8 cellular contexts compared by ENCODE assay signal in the genomic region with DNA sequence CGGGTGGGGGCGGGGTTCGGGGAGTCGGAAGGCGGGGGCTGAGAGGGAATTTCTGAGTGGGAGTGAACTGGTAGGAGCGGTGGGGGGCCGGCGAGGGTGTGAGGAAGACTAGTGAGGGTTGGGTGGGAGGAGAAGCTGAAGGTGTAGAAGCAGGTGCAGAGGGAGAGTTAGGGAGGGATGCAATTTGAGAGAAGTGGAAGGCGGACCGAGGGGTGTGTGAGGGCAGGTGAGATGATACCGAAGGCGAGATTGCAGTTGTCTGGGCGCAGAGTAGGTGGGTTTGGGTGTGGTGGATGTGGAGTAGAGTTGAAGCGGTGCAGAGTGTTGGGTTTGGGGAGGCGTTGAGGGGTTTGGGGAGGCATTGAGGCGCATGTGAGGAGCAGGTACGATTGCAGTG. TPM values are rescaled to one million over a fixed set of nuclear protein-coding genes. Genes with fewer than 3 reads are reported as not detected.
A peak's percentile ranks its signal among the peaks of the same experiment; 100 is the strongest.
DNase-seq lines count a peak whose midpoint lies in the region; ATAC-seq and TF ChIP-seq lines count a peak whose summit lies in the region.

No MANE protein-coding gene starts in this region.

- H3K4me3 Mint-ChIP-seq in CD8-positive, alpha-beta memory T cell, result peak overlapping the region; percentile 87 to 97 (median 92)

- peaks cover 64 to 72% (median 67%) of the 10 kb centered on the region in 3 donors for H3K4me1 Mint-ChIP-seq in CD8-positive, alpha-beta memory T cell

- TF ChIP-seq CTCF in brain microvascular endothelial cell (IDR thresholded peaks at IDR 0.05; ENCODE audit: low read depth, low read length, missing control alignments), result no peak

- peaks cover 0 to 17% (median 3%) of the 10 kb centered on the region in 3 donors for H3K36me3 Mint-ChIP-seq in CD8-positive, alpha-beta memory T cell

- H3K4me3 ChIP-seq in CD8-positive, alpha-beta memory T cell (ENCODE audit: low read length), result peak overlapping the region; percentile 68
- H3K4me3 ChIP-seq in brain microvascular endothelial cell (ENCODE audit: low read depth, low read length) (peak overlapping the region; percentile 69), muscle layer of duodenum (ENCODE audit: low read depth in 1 of 2, low read length in 2 of 2) (peak overlapping the region; percentile 60 to 78)

- in situ Hi-C loops in brain microvascular endothelial cell (cut with HindIII; ENCODE audit: low pct_ligation_motif_present, low sequenced_read_pairs), result no loop called here

- no peaks in the 10 kb centered on the region for H3K36me3 ChIP-seq in CD8-positive, alpha-beta memory T cell (ENCODE audit: insufficient read depth, low read length)
- H3K36me3 ChIP-seq in brain microvascular endothelial cell (replicated peaks), result no peaks in the 10 kb centered on the region
- peaks cover 3 to 4% of the 10 kb centered on the region in 2 donors for H3K36me3 ChIP-seq in muscle layer of duodenum (ENCODE audit: control insufficient read depth in 1 of 2, insufficient read depth in 2 of 2, low read length in 2 of 2)

- peak overlapping the region; percentile 72 to 97 (median 92) for H3K27ac Mint-ChIP-seq in CD8-positive, alpha-beta memory T cell

- DNase-seq in CD8-positive, alpha-beta memory T cell, result no peak
- DNase-seq in brain microvascular endothelial cell (no peak), activated gamma-delta T cell treated with Interleukin-2 at 50 U/mL for 16 hours (no peak)
- no peak for DNase-seq in activated CD8-positive, alpha-beta memory T cell treated with anti-CD3 and anti-CD28 coated beads for 24 hours

- POLR2A ChIA-PET in CD8-positive, alpha-beta memory T cell (lab: Charles Lee), result interaction anchor here (0.6 to 1.5 kb wide), 4 partner anchors 120 to 1023 kb away, joined by 3 to 4 read pairs (median 4); partner anchors contain the start of gene VDAC2

- H3K27ac ChIP-seq in CD8-positive, alpha-beta memory T cell (ENCODE audit: low read depth, low read length), result peak overlapping the region; percentile 60
- H3K27ac ChIP-seq in brain microvascular endothelial cell, result no peak overlapping the region
- peak overlapping the region; percentile 25 for H3K27ac ChIP-seq in muscle layer of duodenum (ENCODE audit: low read length)

- H3K4me1 ChIP-seq in CD8-positive, alpha-beta memory T cell (ENCODE audit: insufficient read depth, low read length), result peaks cover 46% of the 10 kb centered on the region
- H3K4me1 ChIP-seq in muscle layer of duodenum (ENCODE audit: control insufficient read depth in 1 of 2, insufficient read depth in 2 of 2, low read length in 2 of 2), result peaks cover 0 to 21% of the 10 kb centered on the region in 2 donors

- CTCF ChIA-PET in CD8-positive, alpha-beta memory T cell (lab: Charles Lee), result no interaction called here

- ATAC-seq in HG03095 (IDR thresholded peaks at IDR 0.05; ENCODE audit: unreplicated experiment) (peak; percentile 1), HG03442 (IDR thresholded peaks at IDR 0.05; ENCODE audit: unreplicated experiment) (no peak), HG03097 (IDR thresholded peaks at IDR 0.05; ENCODE audit: low FRiP score, unreplicated experiment) (no peak)

- no peaks in the 10 kb centered on the region for H3K27me3 Mint-ChIP-seq in CD8-positive, alpha-beta memory T cell

- H3K27me3 ChIP-seq in CD8-positive, alpha-beta memory T cell (ENCODE audit: insufficient read depth, low read length, poor library complexity, severe bottlenecking), result no peaks in the 10 kb centered on the region
- no peaks in the 10 kb centered on the region for H3K27me3 ChIP-seq in brain microvascular endothelial cell (replicated peaks)
- no peaks in the 10 kb centered on the region for H3K27me3 ChIP-seq in muscle layer of duodenum (ENCODE audit: low read depth, low read length)

- H3K9me3 ChIP-seq in CD8-positive, alpha-beta memory T cell (ENCODE audit: low read length), result no peaks in the 10 kb centered on the region
- no peaks in the 10 kb centered on the region for H3K9me3 ChIP-seq in muscle layer of duodenum (ENCODE audit: control insufficient read depth in 1 of 2, low read length in 2 of 2)

- H3K9me3 Mint-ChIP-seq in CD8-positive, alpha-beta memory T cell, result no peaks in the 10 kb centered on the region

RNA-seq across cellular contexts. Expression of gene KAT6B, which starts 0.6 kb away (rescaled TPM):
- total RNA-seq in CD8-positive, alpha-beta memory T cell, result 10 to 100 TPM; 21.8 to 23.6 TPM
- polyA plus RNA-seq in CD8-positive, alpha-beta memory T cell, result 32.8 TPM
